In the genomic region with DNA sequence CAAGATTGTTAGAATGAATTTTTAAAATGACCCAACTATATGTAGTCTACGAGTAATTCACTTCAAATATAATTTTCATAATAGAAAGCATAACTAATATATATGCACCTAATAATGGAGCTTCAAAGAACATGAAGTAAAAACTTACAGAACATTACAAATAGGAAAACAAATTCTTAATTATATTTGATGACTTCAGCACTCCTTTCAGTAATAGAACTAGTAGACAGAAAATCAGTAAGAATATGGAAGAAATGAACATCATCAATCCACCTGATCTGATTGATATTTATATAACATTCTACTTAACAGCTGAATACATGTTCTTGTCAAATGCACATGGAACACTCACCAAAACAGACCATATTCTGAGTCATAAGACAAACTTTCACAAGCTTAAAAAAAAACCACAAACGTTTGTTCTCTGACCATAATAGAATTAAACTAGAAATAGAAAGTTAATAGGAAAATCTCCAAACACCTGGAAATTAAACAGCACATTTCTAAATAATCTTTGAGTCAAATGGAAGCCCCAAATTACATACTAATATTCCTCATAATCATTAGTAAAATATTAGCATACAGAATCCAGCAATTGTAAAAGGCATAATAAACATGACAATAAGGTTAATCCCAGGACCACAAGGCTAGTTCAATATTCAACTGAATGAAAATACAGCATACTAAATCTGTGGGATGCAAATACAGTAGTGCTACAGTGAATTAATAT, we compare ENCODE assay signal across 1 cellular context.
TF ChIP-seq lines count a peak whose summit lies in the region.

No MANE protein-coding gene starts in this region.

TF ChIP-seq in GM12878, 131 proteins besides CTCF, POLR2A, EP300 and RAD21 (continued from another document and continues in another):
- TF ChIP-seq, protein P1, sequence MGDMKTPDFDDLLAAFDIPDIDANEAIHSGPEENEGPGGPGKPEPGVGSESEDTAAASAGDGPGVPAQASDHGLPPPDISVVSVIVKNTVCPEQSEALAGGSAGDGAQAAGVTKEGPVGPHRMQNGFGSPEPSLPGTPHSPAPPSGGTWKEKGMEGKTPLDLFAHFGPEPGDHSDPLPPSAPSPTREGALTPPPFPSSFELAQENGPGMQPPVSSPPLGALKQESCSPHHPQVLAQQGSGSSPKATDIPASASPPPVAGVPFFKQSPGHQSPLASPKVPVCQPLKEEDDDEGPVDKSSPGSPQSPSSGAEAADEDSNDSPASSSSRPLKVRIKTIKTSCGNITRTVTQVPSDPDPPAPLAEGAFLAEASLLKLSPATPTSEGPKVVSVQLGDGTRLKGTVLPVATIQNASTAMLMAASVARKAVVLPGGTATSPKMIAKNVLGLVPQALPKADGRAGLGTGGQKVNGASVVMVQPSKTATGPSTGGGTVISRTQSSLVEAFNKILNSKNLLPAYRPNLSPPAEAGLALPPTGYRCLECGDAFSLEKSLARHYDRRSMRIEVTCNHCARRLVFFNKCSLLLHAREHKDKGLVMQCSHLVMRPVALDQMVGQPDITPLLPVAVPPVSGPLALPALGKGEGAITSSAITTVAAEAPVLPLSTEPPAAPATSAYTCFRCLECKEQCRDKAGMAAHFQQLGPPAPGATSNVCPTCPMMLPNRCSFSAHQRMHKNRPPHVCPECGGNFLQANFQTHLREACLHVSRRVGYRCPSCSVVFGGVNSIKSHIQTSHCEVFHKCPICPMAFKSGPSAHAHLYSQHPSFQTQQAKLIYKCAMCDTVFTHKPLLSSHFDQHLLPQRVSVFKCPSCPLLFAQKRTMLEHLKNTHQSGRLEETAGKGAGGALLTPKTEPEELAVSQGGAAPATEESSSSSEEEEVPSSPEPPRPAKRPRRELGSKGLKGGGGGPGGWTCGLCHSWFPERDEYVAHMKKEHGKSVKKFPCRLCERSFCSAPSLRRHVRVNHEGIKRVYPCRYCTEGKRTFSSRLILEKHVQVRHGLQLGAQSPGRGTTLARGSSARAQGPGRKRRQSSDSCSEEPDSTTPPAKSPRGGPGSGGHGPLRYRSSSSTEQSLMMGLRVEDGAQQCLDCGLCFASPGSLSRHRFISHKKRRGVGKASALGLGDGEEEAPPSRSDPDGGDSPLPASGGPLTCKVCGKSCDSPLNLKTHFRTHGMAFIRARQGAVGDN (IDR thresholded peaks at IDR 0.05) = no peak
- TF ChIP-seq SMAD1 (IDR thresholded peaks at IDR 0.05; ENCODE audit: low read depth, partially characterized antibody) = no peak
- no peak for TF ChIP-seq ZBED1 (IDR thresholded peaks at IDR 0.05; ENCODE audit: borderline replicate concordance)
- TF ChIP-seq CHD2 (IDR thresholded peaks at IDR 0.05; ENCODE audit: borderline replicate concordance, low read depth, low read length) = no peak
- no peak for TF ChIP-seq PKNOX1 (IDR thresholded peaks at IDR 0.05)
- TF ChIP-seq ASH2L (IDR thresholded peaks at IDR 0.05; ENCODE audit: borderline replicate concordance, low read depth) = no peak
- peak; percentile 80 to 81 for TF ChIP-seq IKZF2 (IDR thresholded peaks at IDR 0.05)
- TF ChIP-seq ZNF217 (IDR thresholded peaks at IDR 0.05) = peak; percentile 62; the same call in 1 of the 2 replicates
- no peak for TF ChIP-seq ZBTB11 (CRISPR knock-in tag; IDR thresholded peaks at IDR 0.05)
- TF ChIP-seq, protein P2, sequence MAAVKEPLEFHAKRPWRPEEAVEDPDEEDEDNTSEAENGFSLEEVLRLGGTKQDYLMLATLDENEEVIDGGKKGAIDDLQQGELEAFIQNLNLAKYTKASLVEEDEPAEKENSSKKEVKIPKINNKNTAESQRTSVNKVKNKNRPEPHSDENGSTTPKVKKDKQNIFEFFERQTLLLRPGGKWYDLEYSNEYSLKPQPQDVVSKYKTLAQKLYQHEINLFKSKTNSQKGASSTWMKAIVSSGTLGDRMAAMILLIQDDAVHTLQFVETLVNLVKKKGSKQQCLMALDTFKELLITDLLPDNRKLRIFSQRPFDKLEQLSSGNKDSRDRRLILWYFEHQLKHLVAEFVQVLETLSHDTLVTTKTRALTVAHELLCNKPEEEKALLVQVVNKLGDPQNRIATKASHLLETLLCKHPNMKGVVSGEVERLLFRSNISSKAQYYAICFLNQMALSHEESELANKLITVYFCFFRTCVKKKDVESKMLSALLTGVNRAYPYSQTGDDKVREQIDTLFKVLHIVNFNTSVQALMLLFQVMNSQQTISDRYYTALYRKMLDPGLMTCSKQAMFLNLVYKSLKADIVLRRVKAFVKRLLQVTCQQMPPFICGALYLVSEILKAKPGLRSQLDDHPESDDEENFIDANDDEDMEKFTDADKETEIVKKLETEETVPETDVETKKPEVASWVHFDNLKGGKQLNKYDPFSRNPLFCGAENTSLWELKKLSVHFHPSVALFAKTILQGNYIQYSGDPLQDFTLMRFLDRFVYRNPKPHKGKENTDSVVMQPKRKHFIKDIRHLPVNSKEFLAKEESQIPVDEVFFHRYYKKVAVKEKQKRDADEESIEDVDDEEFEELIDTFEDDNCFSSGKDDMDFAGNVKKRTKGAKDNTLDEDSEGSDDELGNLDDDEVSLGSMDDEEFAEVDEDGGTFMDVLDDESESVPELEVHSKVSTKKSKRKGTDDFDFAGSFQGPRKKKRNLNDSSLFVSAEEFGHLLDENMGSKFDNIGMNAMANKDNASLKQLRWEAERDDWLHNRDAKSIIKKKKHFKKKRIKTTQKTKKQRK (IDR thresholded peaks at IDR 0.05; ENCODE audit: low read depth, low read length) = no peak
- TF ChIP-seq IKZF1 (conservative IDR thresholded peaks at IDR 0.05) = peak; percentile 67
- TF ChIP-seq ATF7 (IDR thresholded peaks at IDR 0.05; ENCODE audit: low read depth) = peak; percentile 44; the same call in 1 of the 2 replicates
- no peak for TF ChIP-seq YY1 (IDR thresholded peaks at IDR 0.05; ENCODE audit: low read depth, low read length)
- TF ChIP-seq CREM (IDR thresholded peaks at IDR 0.05; ENCODE audit: low read depth) = 0 out of 2 replicates have a peak, but pooled peaks have one; percentile 14
- TF ChIP-seq SMARCA5 (IDR thresholded peaks at IDR 0.05) = no peak
- TF ChIP-seq, protein P3, sequence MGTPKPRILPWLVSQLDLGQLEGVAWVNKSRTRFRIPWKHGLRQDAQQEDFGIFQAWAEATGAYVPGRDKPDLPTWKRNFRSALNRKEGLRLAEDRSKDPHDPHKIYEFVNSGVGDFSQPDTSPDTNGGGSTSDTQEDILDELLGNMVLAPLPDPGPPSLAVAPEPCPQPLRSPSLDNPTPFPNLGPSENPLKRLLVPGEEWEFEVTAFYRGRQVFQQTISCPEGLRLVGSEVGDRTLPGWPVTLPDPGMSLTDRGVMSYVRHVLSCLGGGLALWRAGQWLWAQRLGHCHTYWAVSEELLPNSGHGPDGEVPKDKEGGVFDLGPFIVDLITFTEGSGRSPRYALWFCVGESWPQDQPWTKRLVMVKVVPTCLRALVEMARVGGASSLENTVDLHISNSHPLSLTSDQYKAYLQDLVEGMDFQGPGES (IDR thresholded peaks at IDR 0.05) = no peak
- no peak for TF ChIP-seq HDAC6 (IDR thresholded peaks at IDR 0.05; ENCODE audit: unreplicated experiment)
- TF ChIP-seq, protein P4, sequence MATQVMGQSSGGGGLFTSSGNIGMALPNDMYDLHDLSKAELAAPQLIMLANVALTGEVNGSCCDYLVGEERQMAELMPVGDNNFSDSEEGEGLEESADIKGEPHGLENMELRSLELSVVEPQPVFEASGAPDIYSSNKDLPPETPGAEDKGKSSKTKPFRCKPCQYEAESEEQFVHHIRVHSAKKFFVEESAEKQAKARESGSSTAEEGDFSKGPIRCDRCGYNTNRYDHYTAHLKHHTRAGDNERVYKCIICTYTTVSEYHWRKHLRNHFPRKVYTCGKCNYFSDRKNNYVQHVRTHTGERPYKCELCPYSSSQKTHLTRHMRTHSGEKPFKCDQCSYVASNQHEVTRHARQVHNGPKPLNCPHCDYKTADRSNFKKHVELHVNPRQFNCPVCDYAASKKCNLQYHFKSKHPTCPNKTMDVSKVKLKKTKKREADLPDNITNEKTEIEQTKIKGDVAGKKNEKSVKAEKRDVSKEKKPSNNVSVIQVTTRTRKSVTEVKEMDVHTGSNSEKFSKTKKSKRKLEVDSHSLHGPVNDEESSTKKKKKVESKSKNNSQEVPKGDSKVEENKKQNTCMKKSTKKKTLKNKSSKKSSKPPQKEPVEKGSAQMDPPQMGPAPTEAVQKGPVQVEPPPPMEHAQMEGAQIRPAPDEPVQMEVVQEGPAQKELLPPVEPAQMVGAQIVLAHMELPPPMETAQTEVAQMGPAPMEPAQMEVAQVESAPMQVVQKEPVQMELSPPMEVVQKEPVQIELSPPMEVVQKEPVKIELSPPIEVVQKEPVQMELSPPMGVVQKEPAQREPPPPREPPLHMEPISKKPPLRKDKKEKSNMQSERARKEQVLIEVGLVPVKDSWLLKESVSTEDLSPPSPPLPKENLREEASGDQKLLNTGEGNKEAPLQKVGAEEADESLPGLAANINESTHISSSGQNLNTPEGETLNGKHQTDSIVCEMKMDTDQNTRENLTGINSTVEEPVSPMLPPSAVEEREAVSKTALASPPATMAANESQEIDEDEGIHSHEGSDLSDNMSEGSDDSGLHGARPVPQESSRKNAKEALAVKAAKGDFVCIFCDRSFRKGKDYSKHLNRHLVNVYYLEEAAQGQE (IDR thresholded peaks at IDR 0.05; ENCODE audit: low read depth, low read length) = no peak
- no peak for TF ChIP-seq NFXL1 (IDR thresholded peaks at IDR 0.05; ENCODE audit: borderline replicate concordance)
- TF ChIP-seq ZNF207 (IDR thresholded peaks at IDR 0.05; ENCODE audit: borderline replicate concordance) = no peak
- TF ChIP-seq RFX5 (IDR thresholded peaks at IDR 0.05; ENCODE audit: low read depth, low read length) = no peak
- TF ChIP-seq, protein P5, sequence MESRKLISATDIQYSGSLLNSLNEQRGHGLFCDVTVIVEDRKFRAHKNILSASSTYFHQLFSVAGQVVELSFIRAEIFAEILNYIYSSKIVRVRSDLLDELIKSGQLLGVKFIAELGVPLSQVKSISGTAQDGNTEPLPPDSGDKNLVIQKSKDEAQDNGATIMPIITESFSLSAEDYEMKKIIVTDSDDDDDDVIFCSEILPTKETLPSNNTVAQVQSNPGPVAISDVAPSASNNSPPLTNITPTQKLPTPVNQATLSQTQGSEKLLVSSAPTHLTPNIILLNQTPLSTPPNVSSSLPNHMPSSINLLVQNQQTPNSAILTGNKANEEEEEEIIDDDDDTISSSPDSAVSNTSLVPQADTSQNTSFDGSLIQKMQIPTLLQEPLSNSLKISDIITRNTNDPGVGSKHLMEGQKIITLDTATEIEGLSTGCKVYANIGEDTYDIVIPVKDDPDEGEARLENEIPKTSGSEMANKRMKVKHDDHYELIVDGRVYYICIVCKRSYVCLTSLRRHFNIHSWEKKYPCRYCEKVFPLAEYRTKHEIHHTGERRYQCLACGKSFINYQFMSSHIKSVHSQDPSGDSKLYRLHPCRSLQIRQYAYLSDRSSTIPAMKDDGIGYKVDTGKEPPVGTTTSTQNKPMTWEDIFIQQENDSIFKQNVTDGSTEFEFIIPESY (IDR thresholded peaks at IDR 0.05) = no peak
- peak; percentile 13 for TF ChIP-seq SIX5 (IDR thresholded peaks at IDR 0.05; ENCODE audit: low read depth, low read length, severe bottlenecking)
- TF ChIP-seq, protein P6, sequence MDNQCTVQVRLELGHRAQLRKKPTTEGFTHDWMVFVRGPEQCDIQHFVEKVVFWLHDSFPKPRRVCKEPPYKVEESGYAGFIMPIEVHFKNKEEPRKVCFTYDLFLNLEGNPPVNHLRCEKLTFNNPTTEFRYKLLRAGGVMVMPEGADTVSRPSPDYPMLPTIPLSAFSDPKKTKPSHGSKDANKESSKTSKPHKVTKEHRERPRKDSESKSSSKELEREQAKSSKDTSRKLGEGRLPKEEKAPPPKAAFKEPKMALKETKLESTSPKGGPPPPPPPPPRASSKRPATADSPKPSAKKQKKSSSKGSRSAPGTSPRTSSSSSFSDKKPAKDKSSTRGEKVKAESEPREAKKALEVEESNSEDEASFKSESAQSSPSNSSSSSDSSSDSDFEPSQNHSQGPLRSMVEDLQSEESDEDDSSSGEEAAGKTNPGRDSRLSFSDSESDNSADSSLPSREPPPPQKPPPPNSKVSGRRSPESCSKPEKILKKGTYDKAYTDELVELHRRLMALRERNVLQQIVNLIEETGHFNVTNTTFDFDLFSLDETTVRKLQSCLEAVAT (IDR thresholded peaks at IDR 0.05) = no peak
- TF ChIP-seq STAT3 (IDR thresholded peaks at IDR 0.05; ENCODE audit: low read depth, low read length) = no peak
- no peak for TF ChIP-seq KLF5 (IDR thresholded peaks at IDR 0.05; ENCODE audit: partially characterized antibody)
- no peak for TF ChIP-seq NRF1 (conservative IDR thresholded peaks at IDR 0.05; ENCODE audit: low read depth, low read length)
- no peak for TF ChIP-seq PAX5 (IDR thresholded peaks at IDR 0.05; ENCODE audit: borderline replicate concordance, low read depth, low read length)
